Comparison of ENCODE assay signal across 10 cellular contexts in genomic region chr11:65434057-65434666, GRCh38. TPM values are rescaled to one million over a fixed set of nuclear protein-coding genes. Genes with fewer than 3 reads are reported as not detected.
DNase-seq lines count a peak whose midpoint lies in the region; ATAC-seq, FAIRE-seq and TF ChIP-seq lines count a peak whose summit lies in the region.
"Had no signal": no experiment of that assay in that cellular context is flagged by ENCODE, and none has a peak within 500 bp of the region (broad histone marks: within the 10 kb centered on the region; RNA-seq: fewer than 3 reads in every experiment).

No MANE protein-coding gene starts in this region.

- H3K4me3 ChIP-seq in CD4-positive, alpha-beta memory T cell (ENCODE audit: low read length in 2 of 2): no peak overlapping the region

- no peak overlapping the region for H3K4me3 Mint-ChIP-seq in CD4-positive, alpha-beta memory T cell
- H3K4me3 Mint-ChIP-seq in osteocyte (ENCODE audit: unreplicated experiment): peak overlapping the region; percentile 51

- peaks cover 40 to 56% of the 10 kb centered on the region in 2 donors for H3K36me3 Mint-ChIP-seq in CD4-positive, alpha-beta memory T cell
- peaks cover 63% of the 10 kb centered on the region for H3K36me3 Mint-ChIP-seq in osteocyte (ENCODE audit: unreplicated experiment)

- intact Hi-C loops in CD4-positive, alpha-beta memory T cell (cut with micrococcal nuclease): no loop called here

- H3K27ac ChIP-seq in CD4-positive, alpha-beta memory T cell (ENCODE audit: low read depth, low read length): no peak overlapping the region

- H3K27me3 Mint-ChIP-seq in CD4-positive, alpha-beta memory T cell: no peaks in the 10 kb centered on the region
- no peaks in the 10 kb centered on the region for H3K27me3 Mint-ChIP-seq in osteocyte (ENCODE audit: unreplicated experiment)

- CTCF ChIA-PET in CD4-positive, alpha-beta memory T cell (lab: Charles Lee; ENCODE audit: partially characterized antibody): interaction anchor here (0.7 to 1.2 kb wide), 7 partner anchors 15 to 77 kb away, joined by 3 to 7 read pairs (median 3); no protein-coding TSS in a partner anchor

- H3K36me3 ChIP-seq in CD4-positive, alpha-beta memory T cell (ENCODE audit: insufficient read depth, low read length): peaks cover 46% of the 10 kb centered on the region

- ATAC-seq in HG02884 (IDR thresholded peaks at IDR 0.05; ENCODE audit: unreplicated experiment) (no peak), GM21360 (IDR thresholded peaks at IDR 0.05; ENCODE audit: unreplicated experiment) (no peak)

- no peak for TF ChIP-seq CTCF in osteocyte (IDR thresholded peaks at IDR 0.05)

- no peak for FAIRE-seq in HTR-8/SVneo (lab: Jason Lieb, UNC)

- POLR2A ChIA-PET in CD4-positive, alpha-beta memory T cell (lab: Charles Lee; ENCODE audit: partially characterized antibody): interaction anchor here (0.7 to 5.0 kb wide), 10 partner anchors 11 to 73 kb away, joined by 3 to 102 read pairs (median 4); partner anchors contain the start of genes MALAT1, NEAT1 and SLC25A45

- H3K9me3 Mint-ChIP-seq in CD4-positive, alpha-beta memory T cell: no peaks in the 10 kb centered on the region
- H3K9me3 Mint-ChIP-seq in osteocyte (ENCODE audit: unreplicated experiment): no peaks in the 10 kb centered on the region

- peaks cover 64 to 91% (median 76%) of the 10 kb centered on the region in 4 donors for H3K4me1 Mint-ChIP-seq in CD4-positive, alpha-beta memory T cell
- H3K4me1 Mint-ChIP-seq in osteocyte (ENCODE audit: unreplicated experiment): peaks cover 84% of the 10 kb centered on the region

- peak overlapping the region in 6 of 7 donors; percentile 52 to 77 (median 68) for H3K27ac Mint-ChIP-seq in CD4-positive, alpha-beta memory T cell
- peak overlapping the region; percentile 67 for H3K27ac Mint-ChIP-seq in osteocyte (ENCODE audit: unreplicated experiment)

- no peak for DNase-seq in CD4-positive, alpha-beta memory T cell
- DNase-seq in SK-MEL-5 (ENCODE audit: low read depth, low spot score) (peak; percentile 56), erythroblast (lab: John Stamatoyannopoulos, UW) (peak; percentile 41 to 64), osteocyte (ENCODE audit: extremely low spot score, unreplicated experiment) (no peak), DMS 273 (lab: John Stamatoyannopoulos, UW; ENCODE audit: unreplicated experiment) (no peak), HTR-8/SVneo (ENCODE audit: insufficient read length, low spot score) (no peak)
- DNase-seq: cortex of kidney, MV-4-11 had no signal

- peak; percentile 72 for TF ChIP-seq POLR2A in erythroblast (IDR thresholded peaks at IDR 0.05; ENCODE audit: low read length)

- peaks cover 76% of the 10 kb centered on the region for H3K4me1 ChIP-seq in CD4-positive, alpha-beta memory T cell (ENCODE audit: insufficient read depth, low read length)

- in situ Hi-C loops in SK-MEL-5 (cut with HindIII; ENCODE audit: low pct_unique_long_range_greater_than_20kb, low sequenced_read_pairs): no loop called here

- no peaks in the 10 kb centered on the region for H3K9me3 ChIP-seq in CD4-positive, alpha-beta memory T cell (ENCODE audit: control insufficient read depth in 1 of 2, low read length in 2 of 2)

- H3K27me3 ChIP-seq in CD4-positive, alpha-beta memory T cell (ENCODE audit: insufficient read depth, low read length): no peaks in the 10 kb centered on the region

RNA-seq across cellular contexts. Expression of gene NEAT1, which starts 11.6 kb away (rescaled TPM):
- total RNA-seq in CD4-positive, alpha-beta memory T cell: 100 to 1,000 TPM; 685 to 687 TPM
- 1 to 10 TPM; 2.3 to 4.0 TPM for polyA plus RNA-seq in CD4-positive, alpha-beta memory T cell
- total RNA-seq in SK-MEL-5 (2014; rRNA removed; shearing (Covaris generic)): 13.3 and 17.2 TPM in 2 replicates
- polyA plus RNA-seq in SK-MEL-5 (2015; cell fraction: cytosol; rRNA removed): 92.3 and 140 TPM in 2 replicates
- 4,541 and 4,715 TPM in 2 replicates for polyA plus RNA-seq in SK-MEL-5 (2015; cell fraction: nucleus; rRNA removed)
- total RNA-seq in osteocyte: 300 and 534 TPM in 2 replicates

RNA-seq across cellular contexts. Expression of gene FRMD8, which starts 47.7 kb away (rescaled TPM):
- total RNA-seq in CD4-positive, alpha-beta memory T cell: 10 to 100 TPM; 69.1 to 71.2 TPM
- 10 to 100 TPM; 44.1 to 55.6 TPM for polyA plus RNA-seq in CD4-positive, alpha-beta memory T cell
- 36.4 and 37.5 TPM in 2 replicates for total RNA-seq in SK-MEL-5 (2014; rRNA removed; shearing (Covaris generic))
- polyA plus RNA-seq in SK-MEL-5 (2015; cell fraction: cytosol; rRNA removed): 71.8 and 107 TPM in 2 replicates
- polyA plus RNA-seq in SK-MEL-5 (2015; cell fraction: nucleus; rRNA removed): 89.4 and 95.0 TPM in 2 replicates
- total RNA-seq in osteocyte: 62.8 and 65.8 TPM in 2 replicates

RNA-seq across cellular contexts. Expression of gene SLC25A45, which starts 51.7 kb away (rescaled TPM):
- 10 to 100 TPM; 17.0 to 24.2 TPM for total RNA-seq in CD4-positive, alpha-beta memory T cell
- 10 to 100 TPM in 1 of 2 donors, 1 to 10 TPM in 1; 7.2 to 15.0 TPM for polyA plus RNA-seq in CD4-positive, alpha-beta memory T cell
- total RNA-seq in SK-MEL-5 (2014; rRNA removed; shearing (Covaris generic)): 3.4 and 4.6 TPM in 2 replicates
- 4.9 and 9.4 TPM in 2 replicates for polyA plus RNA-seq in SK-MEL-5 (2015; cell fraction: cytosol; rRNA removed)
- polyA plus RNA-seq in SK-MEL-5 (2015; cell fraction: nucleus; rRNA removed): 24.3 and 28.9 TPM in 2 replicates
- 9.9 and 10.8 TPM in 2 replicates for total RNA-seq in osteocyte

Comparison
In these comparisons a context has a peak if more than half of its experiments do, and no peak if none do; other contexts are left out.
1. DNase-seq: peak in SK-MEL-5 (single experiment) and erythroblast (2 of 2); none in CD4-positive, alpha-beta memory T cell (0 of 5), osteocyte (single experiment), DMS 273 (single experiment) and HTR-8/SVneo (single experiment).
2. RNA of gene NEAT1, which starts 11.6 kb away (total RNA-seq): 685 to 687 TPM in CD4-positive, alpha-beta memory T cell and 300 to 534 TPM in osteocyte; 13.3 to 17.2 TPM in SK-MEL-5; every median in the first group is over 10 times any median in the second.